ENCODE assay signal across 8 cellular contexts in the genomic region with DNA sequence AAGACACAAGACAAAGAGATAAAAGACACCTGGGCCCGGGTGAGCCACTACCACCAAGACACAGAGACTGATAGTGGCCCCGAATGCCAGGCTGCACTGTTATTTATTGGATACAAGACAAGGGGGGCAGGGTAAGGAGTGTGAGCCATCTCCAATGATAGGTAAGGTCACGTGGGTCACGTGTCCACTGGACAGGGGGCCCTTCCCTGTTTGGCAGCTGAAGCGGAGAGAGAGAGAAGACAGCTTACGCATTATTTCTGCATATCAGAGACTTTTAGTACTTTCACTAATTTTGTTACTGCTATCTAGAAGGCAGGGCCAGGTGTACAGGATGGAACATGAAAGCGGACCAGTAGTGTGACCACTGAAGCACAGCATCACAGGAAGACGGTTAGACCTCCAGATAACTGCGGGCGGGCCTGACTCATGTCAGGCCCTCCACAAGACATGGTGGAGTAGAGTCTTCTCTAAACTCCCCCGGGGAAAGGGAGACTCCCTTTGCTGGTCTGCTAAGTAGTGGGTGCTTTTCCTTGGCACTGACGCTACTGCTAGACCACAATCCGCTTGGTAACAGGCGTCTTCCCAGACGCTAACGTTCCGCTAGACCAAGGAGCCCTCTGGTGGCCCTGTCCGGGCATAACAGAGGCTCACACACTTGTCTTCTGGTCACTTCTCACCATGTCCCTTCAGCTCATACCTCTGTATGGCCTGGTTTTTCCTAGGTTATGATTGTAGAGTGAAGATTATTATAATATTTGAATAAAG. TPM values are rescaled to one million over a fixed set of nuclear protein-coding genes. Genes with fewer than 3 reads are reported as not detected.
A peak's percentile ranks its signal among the peaks of the same experiment; 100 is the strongest.
DNase-seq lines count a peak whose midpoint lies in the region; ATAC-seq and TF ChIP-seq lines count a peak whose summit lies in the region.
"Not testable (repeated sequence)": the region's sequence is repeated elsewhere in the genome, so short reads cannot be mapped to it uniquely, and the experiment has no call there.

No MANE protein-coding gene starts in this region.

- POLR2A ChIA-PET in BJ (lab: Charles Lee): not testable (repeated sequence)

- intact Hi-C loops in head of caudate nucleus (cut with DNase I): not testable (repeated sequence)

- H3K27me3 Mint-ChIP-seq in stimulated activated naive B cell treated with anti-CD40 and anti-IgM and Interleukin-4, amounts not matched to agents 10 μg/mL and 1 μg/mL and 100 μg/mL, for 72 hours: not testable (repeated sequence)

- peak overlapping the region; percentile 89 for H3K27ac Mint-ChIP-seq in stimulated activated naive B cell treated with anti-CD40 and anti-IgM and Interleukin-4, amounts not matched to agents 10 μg/mL and 1 μg/mL and 100 μg/mL, for 72 hours

- H3K27me3 ChIP-seq in BJ (ENCODE audit: control insufficient read depth, insufficient read depth, low read length); WERI-Rb-1 (ENCODE audit: insufficient read depth, low read depth, severe bottlenecking); brain microvascular endothelial cell (replicated peaks): not testable (repeated sequence)

- H3K4me1 Mint-ChIP-seq in stimulated activated naive B cell treated with anti-CD40 and anti-IgM and Interleukin-4, amounts not matched to agents 10 μg/mL and 1 μg/mL and 100 μg/mL, for 72 hours: peaks cover 16 to 29% of the 10 kb centered on the region in 2 donors

- TF ChIP-seq CTCF in BJ (IDR thresholded peaks at IDR 0.05; ENCODE audit: insufficient read depth, low read depth, low read length) (peak; percentile 61), GM13977 (IDR thresholded peaks at IDR 0.05; ENCODE audit: extremely low read depth, insufficient read depth, missing control alignments) (peak; percentile 29), WERI-Rb-1 (IDR thresholded peaks at IDR 0.05; ENCODE audit: low read depth, low read length) (peak; percentile 80), brain microvascular endothelial cell (IDR thresholded peaks at IDR 0.05; ENCODE audit: low read depth, low read length, missing control alignments) (peak; percentile 70)

- H3K4me3 Mint-ChIP-seq in stimulated activated naive B cell treated with anti-CD40 and anti-IgM and Interleukin-4, amounts not matched to agents 10 μg/mL and 1 μg/mL and 100 μg/mL, for 72 hours: peak overlapping the region; percentile 40 to 72

- H3K36me3 ChIP-seq in BJ (ENCODE audit: control insufficient read depth, insufficient read depth, low read length); WERI-Rb-1; brain microvascular endothelial cell (replicated peaks): not testable (repeated sequence)

- not testable (repeated sequence) for H3K4me3 ChIP-seq in BJ (ENCODE audit: low read depth, low read length); WERI-Rb-1 (ENCODE audit: low read depth, low read length); brain microvascular endothelial cell (ENCODE audit: low read depth, low read length)

- CTCF ChIA-PET in BJ (lab: Yijun Ruan, JAX): interaction anchor here (1.0 to 1.1 kb wide), 3 partner anchors 10 to 110 kb away, joined by 3 read pairs; no protein-coding TSS in a partner anchor

- H3K9me3 ChIP-seq in WERI-Rb-1 (ENCODE audit: severe bottlenecking): not testable (repeated sequence)

- H3K36me3 Mint-ChIP-seq in stimulated activated naive B cell treated with anti-CD40 and anti-IgM and Interleukin-4, amounts not matched to agents 10 μg/mL and 1 μg/mL and 100 μg/mL, for 72 hours: not testable (repeated sequence)

- DNase-seq in BJ (ENCODE audit: low read depth); GM13977 (ENCODE audit: low spot score): not testable (repeated sequence)
- DNase-seq in NCI-H460 (ENCODE audit: extremely low read depth, low read depth) (peak; percentile 31), WERI-Rb-1 (peak; percentile 79), brain microvascular endothelial cell (peak; percentile 56), head of caudate nucleus (peak; percentile 10 to 90 (median 73)), middle frontal gyrus (ENCODE audit: extremely low spot score, low spot score) (peak; percentile 42)
- DNase-seq in stimulated activated naive B cell treated with anti-CD40 and anti-IgM and Interleukin-4, amounts not matched to agents 10 μg/mL and 1 μg/mL and 100 μg/mL, for 72 hours: peak; percentile 73

- H3K9me3 Mint-ChIP-seq in stimulated activated naive B cell treated with anti-CD40 and anti-IgM and Interleukin-4, amounts not matched to agents 10 μg/mL and 1 μg/mL and 100 μg/mL, for 72 hours: not testable (repeated sequence)

- H3K27ac ChIP-seq in WERI-Rb-1, brain microvascular endothelial cell: not testable (repeated sequence)

- in situ Hi-C loops in GM13977 (cut with MboI; ENCODE audit: low pct_unique_long_range_greater_than_20kb, low sequenced_read_pairs, unreplicated experiment); brain microvascular endothelial cell (cut with HindIII; ENCODE audit: low pct_ligation_motif_present, low sequenced_read_pairs): not testable (repeated sequence)

- ATAC-seq in stimulated activated naive B cell treated with anti-CD40 and anti-IgM and Interleukin-4, amounts not matched to agents 10 μg/mL and 1 μg/mL and 100 μg/mL, for 72 hours (replicated peaks): not testable (repeated sequence)

RNA-seq across cellular contexts. Expression of a gene that starts 3.5 kb away (rescaled TPM):
- polyA plus RNA-seq in BJ (2011; rRNA removed): 3.6 and 3.7 TPM in 2 replicates
- 5.1 and 6.1 TPM in 2 replicates for polyA minus RNA-seq in BJ (2011; rRNA and poly(A)+ RNA removed)
- 8.6 and 16.5 TPM in 2 replicates for total RNA-seq in NCI-H460 (2014; rRNA removed; shearing (Covaris generic))
- 11.1 and 19.8 TPM in 2 replicates for polyA plus RNA-seq in NCI-H460 (2014; cell fraction: nucleus; rRNA removed)

RNA-seq across cellular contexts. Expression of a gene that starts 35.2 kb away (rescaled TPM):
- polyA plus RNA-seq in BJ (2011; rRNA removed): 3.6 and 11.0 TPM in 2 replicates
- polyA minus RNA-seq in BJ (2011; rRNA and poly(A)+ RNA removed): 9.3 and 10.0 TPM in 2 replicates
- 15.1 and 17.4 TPM in 2 replicates for total RNA-seq in NCI-H460 (2014; rRNA removed; shearing (Covaris generic))
- polyA plus RNA-seq in NCI-H460 (2014; cell fraction: nucleus; rRNA removed): 6.5 and 6.6 TPM in 2 replicates

Comparison
In these comparisons a context has a peak if more than half of its experiments do, and no peak if none do; other contexts are left out.
1. CTCF ChIP-seq: peak in every context shown above with its lines; median percentile 80 in WERI-Rb-1; 70 in brain microvascular endothelial cell; 61 in BJ; 29 in GM13977.